18 cellular contexts compared by ENCODE assay signal in genomic region chr20:46093531-46093930, GRCh38.
"Had no signal": no experiment of that assay in that cellular context is flagged by ENCODE, and none has a peak within 500 bp of the region (broad histone marks: within the 10 kb centered on the region; RNA-seq: fewer than 3 reads in every experiment).

No MANE protein-coding gene starts in this region.

- ATAC-seq: activated naive CD8-positive, alpha-beta T cell treated with anti-CD3 and anti-CD28 coated beads, Interleukin-2, amount 50 U/mL, for 24 hours; esophagus mucosa; natural killer cell treated with Interleukin-12 subunit alpha and Interleukin-12 subunit beta and Interleukin-15 and Interleukin-18, amount 100 ng/mL, for 72 hours; stimulated activated naive CD8-positive, alpha-beta T cell treated with anti-CD3 and anti-CD28 coated beads, Interleukin-15, Interleukin-2, amounts not matched to agents 100 U/mL and 50 U/mL, for 24 hours had no signal

- H3K36me3 Mint-ChIP-seq: natural killer cell treated with Interleukin-12 subunit alpha and Interleukin-12 subunit beta and Interleukin-15 and Interleukin-18, amount 100 ng/mL, for 72 hours had no signal

- H3K9me3 Mint-ChIP-seq: activated B cell treated with CpG ODN at 0.5 μM for 24 hours; activated naive CD8-positive, alpha-beta T cell treated with anti-CD3 and anti-CD28 coated beads, Interleukin-2, amount 50 U/mL, for 24 hours; natural killer cell treated with Interleukin-12 subunit alpha and Interleukin-12 subunit beta and Interleukin-15 and Interleukin-18, amount 100 ng/mL, for 72 hours had no signal

- H3K36me3 ChIP-seq: ascending aorta, right atrium auricular region had no signal

- DNase-seq: activated B cell treated with CpG ODN at 0.5 μM for 24 hours; activated CD4-positive, alpha-beta T cell treated with anti-CD3 and anti-CD28 coated beads for 48 hours; activated naive CD4-positive, alpha-beta T cell treated with Interleukin-2 at 50 U/mL for 16 hours; activated naive CD8-positive, alpha-beta T cell treated with anti-CD3 and anti-CD28 coated beads, Interleukin-2, amount 50 U/mL, for 24 hours; activated T-cell treated with anti-CD3 and anti-CD28 coated beads for 4 hours; hippocampal formation; kidney glomerular epithelial cell; mesendoderm; stimulated activated CD4-positive, alpha-beta T cell treated with anti-CD3 and anti-CD28 coated beads, Interleukin-15, amount 100 ng/mL, for 24 hours; stimulated activated CD4-positive, alpha-beta T cell treated with anti-CD3 and anti-CD28 coated beads, Interleukin-4, amount 100 ng/mL, for 1 hour; stimulated activated naive CD8-positive, alpha-beta T cell treated with anti-CD3 and anti-CD28 coated beads, Interleukin-15, Interleukin-2, amounts not matched to agents 100 U/mL and 50 U/mL, for 24 hours; T-helper 2 cell; trophoblast cell had no signal

- H3K27me3 Mint-ChIP-seq: activated B cell treated with CpG ODN at 0.5 μM for 24 hours had no signal

- H3K4me3 ChIP-seq: ascending aorta, right atrium auricular region, skin epidermis had no signal

- H3K27ac Mint-ChIP-seq: activated B cell treated with CpG ODN at 0.5 μM for 24 hours; activated naive CD8-positive, alpha-beta T cell treated with anti-CD3 and anti-CD28 coated beads, Interleukin-2, amount 50 U/mL, for 24 hours; natural killer cell treated with Interleukin-12 subunit alpha and Interleukin-12 subunit beta and Interleukin-15 and Interleukin-18, amount 100 ng/mL, for 72 hours had no signal

- H3K4me3 Mint-ChIP-seq: activated B cell treated with CpG ODN at 0.5 μM for 24 hours; activated naive CD8-positive, alpha-beta T cell treated with anti-CD3 and anti-CD28 coated beads, Interleukin-2, amount 50 U/mL, for 24 hours; natural killer cell treated with Interleukin-12 subunit alpha and Interleukin-12 subunit beta and Interleukin-15 and Interleukin-18, amount 100 ng/mL, for 72 hours had no signal

- H3K9me3 ChIP-seq: ascending aorta, right atrium auricular region had no signal
